1 cellular context compared by ENCODE assay signal in the genomic region with DNA sequence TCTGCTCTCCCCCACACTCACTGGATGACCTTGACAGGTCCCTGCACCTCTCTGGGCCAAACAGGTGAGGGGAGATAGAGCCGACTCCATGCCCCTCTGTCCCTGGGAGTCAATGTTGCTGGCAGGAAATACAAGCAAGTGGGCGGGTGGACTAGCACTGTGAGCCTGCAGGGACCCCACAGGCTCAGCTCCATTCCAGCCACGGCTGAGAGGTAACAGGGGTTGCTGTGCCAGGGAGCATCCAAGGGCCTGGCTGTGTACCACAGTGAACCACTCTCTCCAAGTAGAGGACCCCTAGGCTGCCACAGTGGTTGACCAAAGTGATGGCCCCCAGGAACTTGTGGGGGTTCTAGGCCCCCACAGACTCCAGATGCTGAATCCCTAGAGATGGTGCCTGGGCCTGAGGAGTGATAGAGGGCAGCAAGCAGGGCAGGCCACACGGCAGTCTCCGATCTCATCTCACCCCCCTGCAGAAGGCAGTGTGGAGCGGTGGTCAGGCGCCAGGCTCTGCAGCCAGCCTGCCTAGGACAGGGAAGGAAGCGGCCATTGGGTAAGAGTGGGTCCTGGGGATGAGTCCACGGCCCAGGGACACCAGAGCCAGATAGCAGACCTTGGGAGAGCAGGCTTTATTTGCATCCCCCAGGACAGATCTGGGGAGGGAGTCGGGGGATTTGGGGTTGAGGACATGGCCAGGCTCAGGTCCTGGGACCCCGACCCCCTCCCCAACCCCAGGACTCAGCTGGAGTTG.
TF ChIP-seq lines count a peak whose summit lies in the region.

No MANE protein-coding gene starts in this region.

TF ChIP-seq in A549, 52 proteins besides CTCF, POLR2A, EP300 and RAD21:
- TF ChIP-seq HDAC2 (IDR thresholded peaks at IDR 0.05) (no peak), NR3C1 (IDR thresholded peaks at IDR 0.05) (no peak), HOXB5 (CRISPR knock-in tag; IDR thresholded peaks at IDR 0.05) (no peak), ZC3H11A (IDR thresholded peaks at IDR 0.05) (no peak), EHF (CRISPR knock-in tag; IDR thresholded peaks at IDR 0.05) (no peak), FOSL2 (IDR thresholded peaks at IDR 0.05) (no peak), FOSL2 (CRISPR knock-in tag; IDR thresholded peaks at IDR 0.05) (no peak), KDM5A (IDR thresholded peaks at IDR 0.05) (no peak), NFE2L2 (conservative IDR thresholded peaks at IDR 0.05; ENCODE audit: low read length) (no peak), RFX5 (IDR thresholded peaks at IDR 0.05) (no peak), NPAS2 (CRISPR knock-in tag; IDR thresholded peaks at IDR 0.05; ENCODE audit: borderline replicate concordance) (no peak), FOSB (CRISPR knock-in tag; IDR thresholded peaks at IDR 0.05) (no peak)
- TF ChIP-seq, protein P1, sequence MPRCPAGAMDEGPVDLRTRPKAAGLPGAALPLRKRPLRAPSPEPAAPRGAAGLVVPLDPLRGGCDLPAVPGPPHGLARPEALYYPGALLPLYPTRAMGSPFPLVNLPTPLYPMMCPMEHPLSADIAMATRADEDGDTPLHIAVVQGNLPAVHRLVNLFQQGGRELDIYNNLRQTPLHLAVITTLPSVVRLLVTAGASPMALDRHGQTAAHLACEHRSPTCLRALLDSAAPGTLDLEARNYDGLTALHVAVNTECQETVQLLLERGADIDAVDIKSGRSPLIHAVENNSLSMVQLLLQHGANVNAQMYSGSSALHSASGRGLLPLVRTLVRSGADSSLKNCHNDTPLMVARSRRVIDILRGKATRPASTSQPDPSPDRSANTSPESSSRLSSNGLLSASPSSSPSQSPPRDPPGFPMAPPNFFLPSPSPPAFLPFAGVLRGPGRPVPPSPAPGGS (IDR thresholded peaks at IDR 0.05) = no peak
- TF ChIP-seq, protein P2, sequence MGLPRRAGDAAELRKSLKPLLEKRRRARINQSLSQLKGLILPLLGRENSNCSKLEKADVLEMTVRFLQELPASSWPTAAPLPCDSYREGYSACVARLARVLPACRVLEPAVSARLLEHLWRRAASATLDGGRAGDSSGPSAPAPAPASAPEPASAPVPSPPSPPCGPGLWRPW (IDR thresholded peaks at IDR 0.05) = no peak
- TF ChIP-seq, protein P3, sequence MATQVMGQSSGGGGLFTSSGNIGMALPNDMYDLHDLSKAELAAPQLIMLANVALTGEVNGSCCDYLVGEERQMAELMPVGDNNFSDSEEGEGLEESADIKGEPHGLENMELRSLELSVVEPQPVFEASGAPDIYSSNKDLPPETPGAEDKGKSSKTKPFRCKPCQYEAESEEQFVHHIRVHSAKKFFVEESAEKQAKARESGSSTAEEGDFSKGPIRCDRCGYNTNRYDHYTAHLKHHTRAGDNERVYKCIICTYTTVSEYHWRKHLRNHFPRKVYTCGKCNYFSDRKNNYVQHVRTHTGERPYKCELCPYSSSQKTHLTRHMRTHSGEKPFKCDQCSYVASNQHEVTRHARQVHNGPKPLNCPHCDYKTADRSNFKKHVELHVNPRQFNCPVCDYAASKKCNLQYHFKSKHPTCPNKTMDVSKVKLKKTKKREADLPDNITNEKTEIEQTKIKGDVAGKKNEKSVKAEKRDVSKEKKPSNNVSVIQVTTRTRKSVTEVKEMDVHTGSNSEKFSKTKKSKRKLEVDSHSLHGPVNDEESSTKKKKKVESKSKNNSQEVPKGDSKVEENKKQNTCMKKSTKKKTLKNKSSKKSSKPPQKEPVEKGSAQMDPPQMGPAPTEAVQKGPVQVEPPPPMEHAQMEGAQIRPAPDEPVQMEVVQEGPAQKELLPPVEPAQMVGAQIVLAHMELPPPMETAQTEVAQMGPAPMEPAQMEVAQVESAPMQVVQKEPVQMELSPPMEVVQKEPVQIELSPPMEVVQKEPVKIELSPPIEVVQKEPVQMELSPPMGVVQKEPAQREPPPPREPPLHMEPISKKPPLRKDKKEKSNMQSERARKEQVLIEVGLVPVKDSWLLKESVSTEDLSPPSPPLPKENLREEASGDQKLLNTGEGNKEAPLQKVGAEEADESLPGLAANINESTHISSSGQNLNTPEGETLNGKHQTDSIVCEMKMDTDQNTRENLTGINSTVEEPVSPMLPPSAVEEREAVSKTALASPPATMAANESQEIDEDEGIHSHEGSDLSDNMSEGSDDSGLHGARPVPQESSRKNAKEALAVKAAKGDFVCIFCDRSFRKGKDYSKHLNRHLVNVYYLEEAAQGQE (IDR thresholded peaks at IDR 0.05) = no peak
- TF ChIP-seq, protein P4, sequence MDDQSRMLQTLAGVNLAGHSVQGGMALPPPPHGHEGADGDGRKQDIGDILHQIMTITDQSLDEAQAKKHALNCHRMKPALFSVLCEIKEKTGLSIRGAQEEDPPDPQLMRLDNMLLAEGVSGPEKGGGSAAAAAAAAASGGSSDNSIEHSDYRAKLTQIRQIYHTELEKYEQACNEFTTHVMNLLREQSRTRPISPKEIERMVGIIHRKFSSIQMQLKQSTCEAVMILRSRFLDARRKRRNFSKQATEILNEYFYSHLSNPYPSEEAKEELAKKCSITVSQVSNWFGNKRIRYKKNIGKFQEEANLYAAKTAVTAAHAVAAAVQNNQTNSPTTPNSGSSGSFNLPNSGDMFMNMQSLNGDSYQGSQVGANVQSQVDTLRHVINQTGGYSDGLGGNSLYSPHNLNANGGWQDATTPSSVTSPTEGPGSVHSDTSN (IDR thresholded peaks at IDR 0.05) = no peak
TF ChIP-seq in A549: peak in this region for 0.
